Comparison of ENCODE assay signal across 11 cellular contexts in the genomic region with DNA sequence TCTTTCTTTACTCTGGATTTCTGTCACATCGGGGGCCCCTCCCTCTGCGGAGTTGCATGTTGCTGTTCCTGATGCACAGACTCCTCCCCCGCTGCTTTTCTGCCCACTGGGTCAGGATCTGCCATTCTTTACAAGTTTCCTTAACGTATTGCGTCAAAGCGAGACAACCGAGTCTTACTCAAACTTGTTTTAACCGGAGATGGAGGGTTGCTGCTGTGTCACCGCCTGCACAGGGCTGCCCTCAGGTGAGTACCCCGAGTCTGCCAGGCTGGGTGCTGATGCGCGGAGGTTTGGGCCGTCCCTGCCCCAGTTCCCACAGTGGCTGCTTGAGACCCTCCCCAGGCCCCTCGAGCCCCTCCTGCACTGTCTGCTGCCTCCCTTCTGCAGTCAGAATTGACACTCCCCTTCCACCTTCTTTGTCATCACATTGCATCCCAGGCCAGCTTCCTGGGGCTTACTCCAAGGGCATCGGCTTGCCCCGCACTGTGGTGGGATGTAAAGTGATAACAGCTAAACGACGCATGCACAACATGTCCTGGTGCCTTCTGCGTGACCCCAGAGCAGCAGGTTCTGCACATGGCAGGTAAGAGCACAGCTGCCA. TPM values are rescaled to one million over a fixed set of nuclear protein-coding genes. Genes with fewer than 3 reads are reported as not detected.
DNase-seq lines count a peak whose midpoint lies in the region; ATAC-seq and TF ChIP-seq lines count a peak whose summit lies in the region.
"Had no signal": no experiment of that assay in that cellular context is flagged by ENCODE, and none has a peak within 500 bp of the region (broad histone marks: within the 10 kb centered on the region; RNA-seq: fewer than 3 reads in every experiment).

No MANE protein-coding gene starts in this region.

- no peak for TF ChIP-seq POLR2A in adrenal gland (IDR thresholded peaks at IDR 0.05)
- no peak for TF ChIP-seq POLR2A in uterus (IDR thresholded peaks at IDR 0.05)
- no peak for TF ChIP-seq POLR2A in esophagus muscularis mucosa (IDR thresholded peaks at IDR 0.05; ENCODE audit: low read depth)

- peaks cover 18 to 27% of the 10 kb centered on the region in 2 donors for H3K4me1 ChIP-seq in adrenal gland (replicated peaks in 1 of 2)
- H3K4me1 ChIP-seq in uterus, result no peaks in the 10 kb centered on the region
- peaks cover 21 to 35% (median 29%) of the 10 kb centered on the region in 4 donors for H3K4me1 ChIP-seq in esophagus muscularis mucosa

- 67 to 77% (median 69%) methylated on average over 18 to 19 of the region's 19 CpGs for WGBS in adrenal gland, 4 donors
- WGBS in esophagus muscularis mucosa, result 82% methylated on average over 19 of the region's 19 CpGs

- no peak for TF ChIP-seq CTCF in natural killer cell (IDR thresholded peaks at IDR 0.05)
- TF ChIP-seq CTCF in adrenal gland (IDR thresholded peaks at IDR 0.05), result no peak
- TF ChIP-seq CTCF in uterus (IDR thresholded peaks at IDR 0.05), result no peak
- TF ChIP-seq CTCF in esophagus muscularis mucosa (IDR thresholded peaks at IDR 0.05), result no peak

- no peak overlapping the region for H3K4me3 Mint-ChIP-seq in natural killer cell
- no peak overlapping the region for H3K4me3 Mint-ChIP-seq in natural killer cell treated with Interleukin-12 subunit alpha and Interleukin-12 subunit beta and Interleukin-15 and Interleukin-18, amount 100 ng/mL, for 72 hours

- H3K27me3 ChIP-seq in adrenal gland (no peaks in the 10 kb centered on the region), uterus (no peaks in the 10 kb centered on the region), esophagus muscularis mucosa (no peaks in the 10 kb centered on the region)
- H3K27me3 ChIP-seq: Peyer's patch had no signal

- H3K4me1 Mint-ChIP-seq in natural killer cell, result peaks cover 25 to 34% of the 10 kb centered on the region in 2 donors
- H3K4me1 Mint-ChIP-seq in natural killer cell treated with Interleukin-12 subunit alpha and Interleukin-12 subunit beta and Interleukin-15 and Interleukin-18, amount 100 ng/mL, for 72 hours (ENCODE audit: low read depth in 2 of 2), result peaks cover 11 to 32% of the 10 kb centered on the region in 2 donors

- H3K9me3 ChIP-seq in adrenal gland (replicated peaks in 1 of 3) (no peaks in the 10 kb centered on the region), uterus (no peaks in the 10 kb centered on the region), esophagus muscularis mucosa (no peaks in the 10 kb centered on the region)

- H3K27me3 Mint-ChIP-seq in natural killer cell (ENCODE audit: low read depth in 2 of 2), result no peaks in the 10 kb centered on the region
- no peaks in the 10 kb centered on the region for H3K27me3 Mint-ChIP-seq in natural killer cell treated with Interleukin-12 subunit alpha and Interleukin-12 subunit beta and Interleukin-15 and Interleukin-18, amount 100 ng/mL, for 72 hours

- no peaks in the 10 kb centered on the region for H3K9me3 Mint-ChIP-seq in natural killer cell
- H3K9me3 Mint-ChIP-seq in natural killer cell treated with Interleukin-12 subunit alpha and Interleukin-12 subunit beta and Interleukin-15 and Interleukin-18, amount 100 ng/mL, for 72 hours, result no peaks in the 10 kb centered on the region

- peak overlapping the region; percentile 76 to 83 for H3K27ac Mint-ChIP-seq in natural killer cell
- H3K27ac Mint-ChIP-seq in natural killer cell treated with Interleukin-12 subunit alpha and Interleukin-12 subunit beta and Interleukin-15 and Interleukin-18, amount 100 ng/mL, for 72 hours, result peak overlapping the region in 1 of 2 donors; percentile 66

- H3K27ac ChIP-seq in adrenal gland, result peak overlapping the region in 4 of 5 donors; percentile 8 to 87 (median 74)
- H3K27ac ChIP-seq in uterus, result peak overlapping the region; percentile 33 to 60
- H3K27ac ChIP-seq in esophagus muscularis mucosa (replicated peaks in 1 of 4), result peak overlapping the region in 2 of 4 donors; percentile 64 to 68

- DNase-seq in natural killer cell, result no peak
- no peak for DNase-seq in natural killer cell treated with Interleukin-12 subunit alpha and Interleukin-12 subunit beta and Interleukin-15 and Interleukin-18, amount 100 ng/mL, for 72 hours (ENCODE audit: low spot score)
- DNase-seq in adrenal gland, result peak in 3 of 7 donors; percentile 33 to 63 (median 53)
- DNase-seq in islet precursor cell, result peak; percentile 50
- peak; percentile 55 to 57 for DNase-seq in uterus
- DNase-seq in NCI-H128 (lab: John Stamatoyannopoulos, UW; ENCODE audit: unreplicated experiment), result no peak
- DNase-seq in HT-29 (ENCODE audit: low spot score), result no peak
- DNase-seq in esophagus muscularis mucosa (ENCODE audit: extremely low spot score), result no peak
- DNase-seq: DMS153 had no signal

- ATAC-seq in natural killer cell, result no peak
- no peak for ATAC-seq in natural killer cell treated with Interleukin-12 subunit alpha and Interleukin-12 subunit beta and Interleukin-15 and Interleukin-18, amount 100 ng/mL, for 72 hours

- intact Hi-C loops in natural killer cell (cut with micrococcal nuclease) (no loop called here), adrenal gland (cut with DNase I) (no loop called here), uterus (cut with DNase I; ENCODE audit: low total_unique reads) (no loop called here), esophagus muscularis mucosa (cut with DNase I) (no loop called here)

- H3K4me3 ChIP-seq in adrenal gland (no peak overlapping the region), uterus (no peak overlapping the region), esophagus muscularis mucosa (no peak overlapping the region)
- H3K4me3 ChIP-seq: Peyer's patch had no signal

- no peaks in the 10 kb centered on the region for H3K36me3 Mint-ChIP-seq in natural killer cell
- peaks cover 4% of the 10 kb centered on the region for H3K36me3 Mint-ChIP-seq in natural killer cell treated with Interleukin-12 subunit alpha and Interleukin-12 subunit beta and Interleukin-15 and Interleukin-18, amount 100 ng/mL, for 72 hours

- TF ChIP-seq EP300 in esophagus muscularis mucosa (IDR thresholded peaks at IDR 0.05), result no peak

- peaks cover 0 to 42% of the 10 kb centered on the region in 2 donors for H3K36me3 ChIP-seq in adrenal gland (replicated peaks in 1 of 2)
- H3K36me3 ChIP-seq in uterus, result no peaks in the 10 kb centered on the region
- H3K36me3 ChIP-seq in esophagus muscularis mucosa, result peaks cover 9 to 65% (median 45%) of the 10 kb centered on the region in 4 donors

RNA-seq across cellular contexts. Expression of a gene that starts 19.3 kb away (rescaled TPM):
- 10 to 100 TPM; 59.0 to 70.0 (median 60.1) TPM for total RNA-seq in natural killer cell
- 10 to 100 TPM; 66.5 to 70.7 TPM for total RNA-seq in natural killer cell treated with Interleukin-12 subunit alpha and Interleukin-12 subunit beta and Interleukin-15 and Interleukin-18, amount 100 ng/mL, for 72 hours
- total RNA-seq in adrenal gland, result 100 to 1,000 TPM; 124 to 314 (median 200) TPM
- 100 to 1,000 TPM in 2 of 3 donors, 10 to 100 TPM in 1; 87.6 to 194 (median 171) TPM for polyA plus RNA-seq in adrenal gland
- total RNA-seq in uterus, result 10 to 100 TPM; 20.0 to 79.2 (median 67.4) TPM
- 197 and 220 TPM in 2 replicates for total RNA-seq in HT-29 (2014; rRNA removed; shearing (Covaris generic))
- 10 to 100 TPM; 33.2 to 95.8 (median 73.9) TPM for total RNA-seq in esophagus muscularis mucosa

RNA-seq across cellular contexts. Expression of a gene that starts 32.6 kb away (rescaled TPM):
- 1 to 10 TPM in 1 of 3 donors, under 1 TPM in 2; 0.21 to 1.1 (median 0.29) TPM for total RNA-seq in natural killer cell
- total RNA-seq in natural killer cell treated with Interleukin-12 subunit alpha and Interleukin-12 subunit beta and Interleukin-15 and Interleukin-18, amount 100 ng/mL, for 72 hours, result not detected
- not detected for total RNA-seq in adrenal gland
- polyA plus RNA-seq in adrenal gland, result not detected
- total RNA-seq in uterus, result not detected
- total RNA-seq in HT-29 (2014; rRNA removed; shearing (Covaris generic)), result not detected in 2 replicates
- total RNA-seq in esophagus muscularis mucosa, result not detected
- total RNA-seq: endothelial cell of umbilical vein, Peyer's patch had no signal
- polyA plus RNA-seq: endothelial cell of umbilical vein had no signal

RNA-seq across cellular contexts. Expression of a gene that starts 51.9 kb away (rescaled TPM):
- total RNA-seq in natural killer cell (10 to 100 TPM; 33.4 to 37.6 (median 36.4) TPM), adrenal gland (10 to 100 TPM in 7 of 8 donors, 1 to 10 TPM in 1; 7.4 to 69.9 (median 22.9) TPM), uterus (10 to 100 TPM; 19.0 to 41.6 (median 27.5) TPM), esophagus muscularis mucosa (10 to 100 TPM; 19.6 to 34.3 (median 23.5) TPM)
- 100 to 1,000 TPM in 1 of 2 donors, 10 to 100 TPM in 1; 61.6 to 105 TPM for total RNA-seq in natural killer cell treated with Interleukin-12 subunit alpha and Interleukin-12 subunit beta and Interleukin-15 and Interleukin-18, amount 100 ng/mL, for 72 hours
- polyA plus RNA-seq in adrenal gland, result 10 to 100 TPM; 12.3 to 81.1 (median 29.6) TPM
- 49.0 and 65.5 TPM in 2 replicates for total RNA-seq in HT-29 (2014; rRNA removed; shearing (Covaris generic))

RNA-seq across cellular contexts. Expression of a gene that starts 52.1 kb away (rescaled TPM):
- total RNA-seq in natural killer cell (1 to 10 TPM; 3.0 to 5.2 (median 4.1) TPM), adrenal gland (10 to 100 TPM in 5 of 8 donors, 1 to 10 TPM in 3; 7.9 to 14.6 (median 13.4) TPM), uterus (1 to 10 TPM; 6.1 to 9.1 (median 8.3) TPM), esophagus muscularis mucosa (10 to 100 TPM in 2 of 4 donors, 1 to 10 TPM in 2; 7.9 to 12.2 (median 9.6) TPM)
- total RNA-seq in natural killer cell treated with Interleukin-12 subunit alpha and Interleukin-12 subunit beta and Interleukin-15 and Interleukin-18, amount 100 ng/mL, for 72 hours, result 10 to 100 TPM; 11.8 to 12.1 TPM
- 10 to 100 TPM in 1 of 3 donors, 1 to 10 TPM in 2; 8.7 to 15.4 (median 9.3) TPM for polyA plus RNA-seq in adrenal gland
- 7.5 and 11.7 TPM in 2 replicates for total RNA-seq in HT-29 (2014; rRNA removed; shearing (Covaris generic))

Comparison
In these comparisons a context has a peak if more than half of its experiments do, and no peak if none do; other contexts are left out.
1. DNase-seq: peak in islet precursor cell (single experiment) and uterus (2 of 2); none in natural killer cell (single experiment), natural killer cell treated with Interleukin-12 subunit alpha and Interleukin-12 subunit beta and Interleukin-15 and Interleukin-18, amount 100 ng/mL, for 72 hours (single experiment), NCI-H128 (single experiment), HT-29 (single experiment) and esophagus muscularis mucosa (single experiment).